Comparison of ENCODE assay signal across 8 cellular contexts in the genomic region with DNA sequence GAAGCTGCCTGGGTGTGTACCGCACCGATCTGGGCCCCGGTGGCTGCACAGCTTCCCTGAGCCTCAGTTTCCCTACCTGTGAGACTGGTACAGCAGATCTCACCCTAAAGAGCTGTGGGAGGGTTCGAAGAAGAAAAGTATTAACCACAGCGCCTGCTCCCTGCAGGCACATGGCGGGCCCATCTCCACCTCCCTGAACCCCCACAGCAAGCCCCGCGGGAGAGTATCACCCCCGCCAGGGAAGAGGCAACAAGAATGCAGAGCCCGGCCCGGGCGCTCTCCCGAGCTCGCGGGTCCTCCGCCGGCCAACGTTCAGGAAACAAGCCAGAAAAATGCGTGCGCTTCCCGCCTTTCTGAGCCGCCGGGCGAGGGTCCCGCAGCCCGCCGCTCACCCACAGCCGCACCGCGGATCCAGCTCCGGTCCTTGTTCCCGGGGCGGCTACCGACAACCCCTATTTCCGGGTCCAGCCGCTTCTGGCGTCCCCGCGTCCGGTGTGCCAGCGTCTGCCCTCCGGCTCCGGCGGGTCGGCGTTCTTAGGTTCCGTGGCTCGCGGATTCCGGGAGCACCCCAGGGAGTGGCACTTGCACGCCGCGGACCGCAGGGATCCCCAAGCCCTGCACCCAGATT. TPM values are rescaled to one million over a fixed set of nuclear protein-coding genes. Genes with fewer than 3 reads are reported as not detected.
DNase-seq lines count a peak whose midpoint lies in the region; ATAC-seq and TF ChIP-seq lines count a peak whose summit lies in the region.

A gene with protein sequence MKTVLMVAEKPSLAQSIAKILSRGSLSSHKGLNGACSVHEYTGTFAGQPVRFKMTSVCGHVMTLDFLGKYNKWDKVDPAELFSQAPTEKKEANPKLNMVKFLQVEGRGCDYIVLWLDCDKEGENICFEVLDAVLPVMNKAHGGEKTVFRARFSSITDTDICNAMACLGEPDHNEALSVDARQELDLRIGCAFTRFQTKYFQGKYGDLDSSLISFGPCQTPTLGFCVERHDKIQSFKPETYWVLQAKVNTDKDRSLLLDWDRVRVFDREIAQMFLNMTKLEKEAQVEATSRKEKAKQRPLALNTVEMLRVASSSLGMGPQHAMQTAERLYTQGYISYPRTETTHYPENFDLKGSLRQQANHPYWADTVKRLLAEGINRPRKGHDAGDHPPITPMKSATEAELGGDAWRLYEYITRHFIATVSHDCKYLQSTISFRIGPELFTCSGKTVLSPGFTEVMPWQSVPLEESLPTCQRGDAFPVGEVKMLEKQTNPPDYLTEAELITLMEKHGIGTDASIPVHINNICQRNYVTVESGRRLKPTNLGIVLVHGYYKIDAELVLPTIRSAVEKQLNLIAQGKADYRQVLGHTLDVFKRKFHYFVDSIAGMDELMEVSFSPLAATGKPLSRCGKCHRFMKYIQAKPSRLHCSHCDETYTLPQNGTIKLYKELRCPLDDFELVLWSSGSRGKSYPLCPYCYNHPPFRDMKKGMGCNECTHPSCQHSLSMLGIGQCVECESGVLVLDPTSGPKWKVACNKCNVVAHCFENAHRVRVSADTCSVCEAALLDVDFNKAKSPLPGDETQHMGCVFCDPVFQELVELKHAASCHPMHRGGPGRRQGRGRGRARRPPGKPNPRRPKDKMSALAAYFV (minus strand): TSS at position 450 of the 628 bp plus-strand sequence. CDS start 7,078 bp downstream, outside the sequence.

- in situ Hi-C loops in GM23248 (cut with MboI): no loop called here

- H3K9me2 ChIP-seq in GM23248 (ENCODE audit: insufficient read depth): no peaks in the 10 kb centered on the region

- CTCF ChIA-PET in CD8-positive, alpha-beta T cell (lab: Charles Lee): interaction anchor here (0.7 to 2.5 kb wide), 5 partner anchors 10 to 45 kb away, joined by 3 to 15 read pairs (median 6); a partner anchor contains a TSS

- peak within 1 kb of the TSS; percentile 93 for H3K4me3 ChIP-seq in CD8-positive, alpha-beta T cell (ENCODE audit: low read depth, low read length)
- H3K4me3 ChIP-seq in GM23248 (peak within 1 kb of the TSS; percentile 92), ascending aorta (peak within 1 kb of the TSS; percentile 73 to 100), rectal smooth muscle tissue (ENCODE audit: low read length) (peak within 1 kb of the TSS; percentile 96), uterus (peak within 1 kb of the TSS; percentile 66 to 90)

- peaks cover 37% of the 10 kb centered on the region for H3K79me2 ChIP-seq in GM23248 (ENCODE audit: insufficient read depth)

- H3K9me3 Mint-ChIP-seq in CD8-positive, alpha-beta T cell: no peaks in the 10 kb centered on the region

- no peaks in the 10 kb centered on the region for H4K20me1 ChIP-seq in GM23248 (ENCODE audit: insufficient read depth)

- POLR2A ChIA-PET in CD8-positive, alpha-beta T cell (lab: Charles Lee): interaction anchor here (1.0 to 1.6 kb wide), 2 partner anchors 10 to 11 kb away, joined by 3 to 6 read pairs; no protein-coding TSS in a partner anchor

- TF ChIP-seq CTCF in CD8-positive, alpha-beta T cell (IDR thresholded peaks at IDR 0.05): no peak
- no peak for TF ChIP-seq CTCF in ascending aorta (IDR thresholded peaks at IDR 0.05)
- peak in 2 of 4 experiments; percentile 8 to 22 for TF ChIP-seq CTCF in uterus (IDR thresholded peaks at IDR 0.05)

- H3K4me1 Mint-ChIP-seq in CD8-positive, alpha-beta T cell (ENCODE audit: low read depth): peaks cover 46% of the 10 kb centered on the region

- H2AFZ ChIP-seq in GM23248: peak within 1 kb of the TSS; percentile 90

- H3K27ac Mint-ChIP-seq in CD8-positive, alpha-beta T cell: peak within 1 kb of the TSS; percentile 89

- H3K27me3 ChIP-seq in CD8-positive, alpha-beta T cell (ENCODE audit: insufficient read depth, low read length): no peaks in the 10 kb centered on the region
- H3K27me3 ChIP-seq in GM23248 (replicated peaks; ENCODE audit: insufficient read depth) (no peaks in the 10 kb centered on the region), ascending aorta (no peaks in the 10 kb centered on the region), rectal smooth muscle tissue (ENCODE audit: control insufficient read depth, insufficient read depth, low read length) (no peaks in the 10 kb centered on the region), uterus (no peaks in the 10 kb centered on the region)

- 1 to 2% methylated on average over 53 to 54 of the region's 54 CpGs for WGBS in GM23248 (ENCODE audit: low coverage in 1 of 2, low lambda C conversion rate in 2 of 2, missing lambda C conversion rate in 2 of 2), 2 experiments

- H3K9ac ChIP-seq in GM23248 (peak within 1 kb of the TSS; percentile 92), rectal smooth muscle tissue (ENCODE audit: low read length) (peak within 1 kb of the TSS; percentile 92)

- peak within 1 kb of the TSS; percentile 78 for H3K27ac ChIP-seq in CD8-positive, alpha-beta T cell (ENCODE audit: low read depth, low read length)
- H3K27ac ChIP-seq in GM23248 (no peak within 1 kb of the TSS), ascending aorta (peak within 1 kb of the TSS; percentile 69 to 83), rectal smooth muscle tissue (ENCODE audit: low read depth, low read length) (peak within 1 kb of the TSS; percentile 77), uterus (peak within 1 kb of the TSS; percentile 70 to 83)

- peak within 1 kb of the TSS; percentile 84 for H3K4me2 ChIP-seq in GM23248 (ENCODE audit: unreplicated experiment)

- H3K27me3 Mint-ChIP-seq in CD8-positive, alpha-beta T cell (ENCODE audit: low read depth): no peaks in the 10 kb centered on the region

- H3F3A ChIP-seq in GM23248 (ENCODE audit: insufficient read depth): no peaks in the 10 kb centered on the region

- TF ChIP-seq POLR2A in uterus (IDR thresholded peaks at IDR 0.05): peak in 1 of 2 donors; percentile 36

- peaks cover 15% of the 10 kb centered on the region for H3K4me1 ChIP-seq in CD8-positive, alpha-beta T cell (ENCODE audit: insufficient read depth, low read length)
- H3K4me1 ChIP-seq in GM23248 (ENCODE audit: insufficient read depth): no peaks in the 10 kb centered on the region; the same call in 1 of the 2 replicates
- peaks cover 0 to 14% of the 10 kb centered on the region in 2 donors for H3K4me1 ChIP-seq in ascending aorta
- H3K4me1 ChIP-seq in rectal smooth muscle tissue (ENCODE audit: control insufficient read depth, insufficient read depth, low read length): no peaks in the 10 kb centered on the region
- peaks cover 0 to 8% of the 10 kb centered on the region in 2 donors for H3K4me1 ChIP-seq in uterus

- peak; percentile 65 to 90 (median 81) for DNase-seq in CD8-positive, alpha-beta T cell
- peak; percentile 92 for DNase-seq in GM23248
- peak; percentile 23 for DNase-seq in NCI-H1694 (lab: John Stamatoyannopoulos, UW)
- peak; percentile 56 for DNase-seq in T-helper 22 cell (ENCODE audit: low read depth)
- DNase-seq in ascending aorta (ENCODE audit: low spot score in 2 of 2): peak in 1 of 2 donors; percentile 88
- peak; percentile 81 for DNase-seq in hepatic stellate cell (ENCODE audit: low spot score)
- peak; percentile 71 to 75 for DNase-seq in uterus

- H3K9me3 ChIP-seq in CD8-positive, alpha-beta T cell (ENCODE audit: low read length): no peaks in the 10 kb centered on the region
- H3K9me3 ChIP-seq in GM23248 (ENCODE audit: low read depth) (no peaks in the 10 kb centered on the region), ascending aorta (no peaks in the 10 kb centered on the region), uterus (no peaks in the 10 kb centered on the region)

- intact Hi-C loops in CD8-positive, alpha-beta T cell (cut with DNase I, micrococcal nuclease): loop anchor here in 1 of 2 experiments (2.0 kb wide), 2 partner anchors 30 to 44 kb away; a partner anchor contains a TSS
- intact Hi-C loops in ascending aorta (cut with DNase I): no loop called here
- intact Hi-C loops in uterus (cut with DNase I; ENCODE audit: low total_unique reads): no loop called here

- H3K4me3 Mint-ChIP-seq in CD8-positive, alpha-beta T cell: peak within 1 kb of the TSS; percentile 87

- H3K36me3 Mint-ChIP-seq in CD8-positive, alpha-beta T cell: peaks cover 16% of the 10 kb centered on the region

- no peaks in the 10 kb centered on the region for H3K36me3 ChIP-seq in CD8-positive, alpha-beta T cell (ENCODE audit: insufficient read depth, low read length)
- H3K36me3 ChIP-seq in GM23248 (ENCODE audit: low read depth): no peaks in the 10 kb centered on the region
- no peaks in the 10 kb centered on the region for H3K36me3 ChIP-seq in ascending aorta
- peaks cover 3% of the 10 kb centered on the region for H3K36me3 ChIP-seq in rectal smooth muscle tissue (ENCODE audit: control insufficient read depth, insufficient read depth, low read length)
- no peaks in the 10 kb centered on the region for H3K36me3 ChIP-seq in uterus

- peak; percentile 95 for ATAC-seq in CD8-positive, alpha-beta T cell

RNA-seq across cellular contexts. Expression of the gene that starts here (rescaled TPM):
- total RNA-seq in CD8-positive, alpha-beta T cell: 10 to 100 TPM; 71.4 to 74.3 TPM
- total RNA-seq in GM23248 (2014; rRNA removed; shearing (Covaris generic)): 9.2 and 16.0 TPM in 2 replicates
- 11.6 and 12.9 TPM in 2 replicates for polyA plus RNA-seq in GM23248 (2016; fragmentation: Nextera tagmentation; extraction: Ambion mirVana)
- 26.4 TPM for total RNA-seq in ascending aorta
- 10 to 100 TPM in 3 of 4 donors, 1 to 10 TPM in 1; 6.2 to 36.4 (median 20.9) TPM for total RNA-seq in uterus
